ENCODE assay signal across 12 cellular contexts in the genomic region with DNA sequence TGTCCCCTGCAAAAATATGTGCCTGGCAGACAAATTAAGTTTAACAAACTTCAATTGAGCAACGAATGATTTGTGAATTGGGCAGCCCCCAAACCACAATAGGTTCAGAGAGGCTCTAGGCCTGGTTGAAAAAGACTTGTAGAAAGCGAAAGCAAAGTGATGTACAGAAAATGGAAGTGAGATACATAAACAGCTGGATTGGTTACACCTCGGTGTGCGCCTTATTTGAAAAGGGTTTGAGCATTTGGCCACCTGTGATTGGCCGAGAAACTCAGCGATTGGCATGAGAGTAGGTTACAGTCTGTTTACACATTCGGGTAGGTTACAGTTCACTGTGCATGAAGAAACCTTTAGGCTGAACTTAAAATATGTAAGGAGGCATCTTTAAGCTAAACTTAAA.
DNase-seq lines count a peak whose midpoint lies in the region; ATAC-seq and TF ChIP-seq lines count a peak whose summit lies in the region.
"Had no signal": no experiment of that assay in that cellular context is flagged by ENCODE, and none has a peak within 500 bp of the region (broad histone marks: within the 10 kb centered on the region; RNA-seq: fewer than 3 reads in every experiment).

No MANE protein-coding gene starts in this region.

- no peaks in the 10 kb centered on the region for H3K4me1 ChIP-seq in right atrium auricular region

- POLR2A ChIA-PET in activated naive CD8-positive, alpha-beta T cell treated with anti-CD3 and anti-CD28 coated beads, Interleukin-2, amount 10 ng/mL, durations not matched to agents 7 days and 5 days (lab: Charles Lee): no interaction called here

- ATAC-seq in GM18858 (IDR thresholded peaks at IDR 0.05; ENCODE audit: unreplicated experiment) (peak; percentile 95), GM21381 (IDR thresholded peaks at IDR 0.05; ENCODE audit: unreplicated experiment) (peak; percentile 96), HG03066 (IDR thresholded peaks at IDR 0.05; ENCODE audit: low read depth, unreplicated experiment) (peak; percentile 86)
- ATAC-seq in activated naive CD8-positive, alpha-beta T cell treated with anti-CD3 and anti-CD28 coated beads, Interleukin-2, amount 10 ng/mL, durations not matched to agents 7 days and 5 days (ENCODE audit: low read depth): peak; percentile 67

- peak overlapping the region; percentile 50 for H3K27ac Mint-ChIP-seq in activated naive CD8-positive, alpha-beta T cell treated with anti-CD3 and anti-CD28 coated beads, Interleukin-2, amount 10 ng/mL, durations not matched to agents 7 days and 5 days
- H3K27ac Mint-ChIP-seq in immature natural killer cell: no peak overlapping the region

- no peak overlapping the region for H3K27ac ChIP-seq in right atrium auricular region
- H3K27ac ChIP-seq: HL-60 had no signal

- no peak for DNase-seq in activated naive CD8-positive, alpha-beta T cell treated with anti-CD3 and anti-CD28 coated beads, Interleukin-2, amount 10 ng/mL, durations not matched to agents 7 days and 5 days
- DNase-seq in immature natural killer cell (no peak), right atrium auricular region (ENCODE audit: low spot score) (no peak), LoVo (ENCODE audit: low spot score) (no peak), NCI-H446 treated with DMSO at 0.1 percent for 48 hours (lab: John Stamatoyannopoulos, UW) (no peak)
- DNase-seq: DMS53, NCI-H2081, spleen had no signal

- H3K4me3 ChIP-seq in right atrium auricular region: no peak overlapping the region
- H3K4me3 ChIP-seq: spleen had no signal

- H3K9me3 ChIP-seq in right atrium auricular region: no peaks in the 10 kb centered on the region
- H3K9me3 ChIP-seq: spleen had no signal

- peaks cover 3% of the 10 kb centered on the region for H3K36me3 Mint-ChIP-seq in activated naive CD8-positive, alpha-beta T cell treated with anti-CD3 and anti-CD28 coated beads, Interleukin-2, amount 10 ng/mL, durations not matched to agents 7 days and 5 days
- no peaks in the 10 kb centered on the region for H3K36me3 Mint-ChIP-seq in immature natural killer cell

- peaks cover 7% of the 10 kb centered on the region for H3K9me3 Mint-ChIP-seq in activated naive CD8-positive, alpha-beta T cell treated with anti-CD3 and anti-CD28 coated beads, Interleukin-2, amount 10 ng/mL, durations not matched to agents 7 days and 5 days
- H3K9me3 Mint-ChIP-seq in immature natural killer cell: no peaks in the 10 kb centered on the region

- no peak for TF ChIP-seq CTCF in right atrium auricular region (IDR thresholded peaks at IDR 0.05)

- no peak overlapping the region for H3K4me3 Mint-ChIP-seq in activated naive CD8-positive, alpha-beta T cell treated with anti-CD3 and anti-CD28 coated beads, Interleukin-2, amount 10 ng/mL, durations not matched to agents 7 days and 5 days
- no peak overlapping the region for H3K4me3 Mint-ChIP-seq in immature natural killer cell

- peaks cover 1% of the 10 kb centered on the region for H3K27me3 Mint-ChIP-seq in activated naive CD8-positive, alpha-beta T cell treated with anti-CD3 and anti-CD28 coated beads, Interleukin-2, amount 10 ng/mL, durations not matched to agents 7 days and 5 days
- H3K27me3 Mint-ChIP-seq in immature natural killer cell (ENCODE audit: low read depth in 3 of 3): peaks cover 0 to 4% (median 0%) of the 10 kb centered on the region in 3 donors

- H3K36me3 ChIP-seq in right atrium auricular region: no peaks in the 10 kb centered on the region
- H3K36me3 ChIP-seq: spleen had no signal

- H3K27me3 ChIP-seq in right atrium auricular region: no peaks in the 10 kb centered on the region
- H3K27me3 ChIP-seq: spleen had no signal

- peaks cover 9% of the 10 kb centered on the region for H3K4me1 Mint-ChIP-seq in activated naive CD8-positive, alpha-beta T cell treated with anti-CD3 and anti-CD28 coated beads, Interleukin-2, amount 10 ng/mL, durations not matched to agents 7 days and 5 days
- no peaks in the 10 kb centered on the region for H3K4me1 Mint-ChIP-seq in immature natural killer cell
